In genomic region chr17:27282054-27282501, GRCh38 we compare ENCODE assay signal across 11 cellular contexts. TPM values are rescaled to one million over a fixed set of nuclear protein-coding genes. Genes with fewer than 3 reads are reported as not detected.
A peak's percentile ranks its signal among the peaks of the same experiment; 100 is the strongest.
DNase-seq lines count a peak whose midpoint lies in the region; ATAC-seq, FAIRE-seq and TF ChIP-seq lines count a peak whose summit lies in the region.
"Had no signal": no experiment of that assay in that cellular context is flagged by ENCODE, and none has a peak within 500 bp of the region (broad histone marks: within the 10 kb centered on the region; RNA-seq: fewer than 3 reads in every experiment).

No MANE protein-coding gene starts in this region.

- no peaks in the 10 kb centered on the region for H3K36me3 Mint-ChIP-seq in naive B cell
- no peaks in the 10 kb centered on the region for H3K36me3 Mint-ChIP-seq in activated naive CD4-positive, alpha-beta T cell treated with anti-CD3 and anti-CD28 coated beads, Interleukin-2, amount 50 U/mL, for 72 hours

- peak overlapping the region; percentile 82 to 98 (median 94) for H3K27ac Mint-ChIP-seq in naive B cell
- H3K27ac Mint-ChIP-seq in activated naive CD4-positive, alpha-beta T cell treated with anti-CD3 and anti-CD28 coated beads, Interleukin-2, amount 50 U/mL, for 72 hours = no peak overlapping the region

- peak; percentile 16 for DNase-seq in GM12891 (ENCODE audit: insufficient read length, low spot score)
- peak; percentile 48 for DNase-seq in RPMI8226
- peak; percentile 46 for DNase-seq in naive B cell
- no peak for DNase-seq in DMS153 treated with DMSO at 0.1 percent for 48 hours (lab: John Stamatoyannopoulos, UW; ENCODE audit: unreplicated experiment)
- no peak for DNase-seq in LoVo (ENCODE audit: low spot score)
- no peak for DNase-seq in activated naive CD4-positive, alpha-beta T cell treated with anti-CD3 and anti-CD28 coated beads, Interleukin-2, amount 50 U/mL, for 72 hours (ENCODE audit: low spot score in 2 of 2)
- DNase-seq in head of caudate nucleus = no peak
- DNase-seq: activated CD4-positive, alpha-beta T cell treated with anti-CD3 and anti-CD28 coated beads for 4 hours; DND-41; NCI-H2227 treated with DMSO at 0.1 percent for 48 hours had no signal

- TF ChIP-seq POLR2A in GM12891 (IDR thresholded peaks at IDR 0.05; ENCODE audit: low read depth, low read length) = no peak

- H3K27me3 Mint-ChIP-seq in naive B cell = no peaks in the 10 kb centered on the region

- intact Hi-C loops in head of caudate nucleus (cut with DNase I) = no loop called here

- H3K9me3 Mint-ChIP-seq in naive B cell = no peaks in the 10 kb centered on the region
- no peaks in the 10 kb centered on the region for H3K9me3 Mint-ChIP-seq in activated naive CD4-positive, alpha-beta T cell treated with anti-CD3 and anti-CD28 coated beads, Interleukin-2, amount 50 U/mL, for 72 hours

- FAIRE-seq in GM12891 (lab: Jason Lieb, UNC) = peak; percentile 90

- H3K4me1 Mint-ChIP-seq in naive B cell = peaks cover 43 to 67% (median 65%) of the 10 kb centered on the region in 3 donors

- ATAC-seq in HG02571 (IDR thresholded peaks at IDR 0.05; ENCODE audit: unreplicated experiment) = peak; percentile 68
- ATAC-seq in naive B cell (ENCODE audit: low read depth in 2 of 2) = peak; percentile 80
- ATAC-seq in activated naive CD4-positive, alpha-beta T cell treated with anti-CD3 and anti-CD28 coated beads, Interleukin-2, amount 50 U/mL, for 72 hours = no peak

- peak overlapping the region; percentile 2 to 90 (median 78) for H3K4me3 Mint-ChIP-seq in naive B cell

TF ChIP-seq in GM12891, 5 proteins besides CTCF, POLR2A, EP300 and RAD21:
- no peak; the same call in 1 of the 2 replicates for TF ChIP-seq SPI1 (IDR thresholded peaks at IDR 0.05; ENCODE audit: low read depth, low read length)
- no peak for TF ChIP-seq POU2F2 (IDR thresholded peaks at IDR 0.05; ENCODE audit: low read depth, low read length)
- TF ChIP-seq TAF1 (IDR thresholded peaks at IDR 0.05; ENCODE audit: low read depth, low read length) = no peak
- TF ChIP-seq PAX5 (IDR thresholded peaks at IDR 0.05; ENCODE audit: insufficient read depth, low read length, severe bottlenecking) = no peak
- TF ChIP-seq POLR2AphosphoS5 (IDR thresholded peaks at IDR 0.05; ENCODE audit: low read depth, low read length) = no peak

RNA-seq across cellular contexts. Expression of gene WSB1, which starts 11.8 kb away (rescaled TPM):
- 90.2 TPM for polyA plus RNA-seq in GM12891 (2012; ENCODE audit: low read depth, missing spikeins)
- 100 to 1,000 TPM; 188 to 342 (median 263) TPM for polyA plus RNA-seq in naive B cell (ENCODE audit: low read depth in 6 of 6)
- 100 to 1,000 TPM; 181 to 211 TPM for total RNA-seq in activated naive CD4-positive, alpha-beta T cell treated with anti-CD3 and anti-CD28 coated beads, Interleukin-2, amount 50 U/mL, for 72 hours

Comparison
In these comparisons a context has a peak if more than half of its experiments do, and no peak if none do; other contexts are left out.
1. DNase-seq: peak in GM12891 (single experiment), RPMI8226 (single experiment) and naive B cell (single experiment); none in DMS153 treated with DMSO at 0.1 percent for 48 hours (single experiment), LoVo (single experiment), activated naive CD4-positive, alpha-beta T cell treated with anti-CD3 and anti-CD28 coated beads, Interleukin-2, amount 50 U/mL, for 72 hours (0 of 2) and head of caudate nucleus (0 of 42).
2. ATAC-seq: peak in HG02571 (single experiment) and naive B cell (2 of 2); none in activated naive CD4-positive, alpha-beta T cell treated with anti-CD3 and anti-CD28 coated beads, Interleukin-2, amount 50 U/mL, for 72 hours (0 of 2).
3. H3K27ac Mint-ChIP-seq: peak in naive B cell (6 of 6); none in activated naive CD4-positive, alpha-beta T cell treated with anti-CD3 and anti-CD28 coated beads, Interleukin-2, amount 50 U/mL, for 72 hours (0 of 2).